In genomic region chr5:100779669-100780375, GRCh38 we compare ENCODE assay signal across 8 cellular contexts.
DNase-seq lines count a peak whose midpoint lies in the region; ATAC-seq and TF ChIP-seq lines count a peak whose summit lies in the region.

No MANE protein-coding gene starts in this region.

- H3K4me3 ChIP-seq in DND-41 (ENCODE audit: low read depth in 1 of 2, low read length in 2 of 2) (peak overlapping the region in 1 of 2 experiments; percentile 37; a peak in 2 of 4 replicates), Karpas-422 (ENCODE audit: low read length) (peak overlapping the region; percentile 57)

- H3K9me3 Mint-ChIP-seq in glutamatergic neuron (ENCODE audit: unreplicated experiment) = peaks cover 7% of the 10 kb centered on the region

- no peaks in the 10 kb centered on the region for H3K9me2 ChIP-seq in Karpas-422 (replicated peaks; ENCODE audit: insufficient read depth, low read length)

- H3K79me2 ChIP-seq in DND-41 (ENCODE audit: insufficient read depth, low read length) (no peaks in the 10 kb centered on the region), Karpas-422 (ENCODE audit: low read length) (no peaks in the 10 kb centered on the region)

- H3K27me3 Mint-ChIP-seq in glutamatergic neuron (ENCODE audit: unreplicated experiment) = peaks cover 1% of the 10 kb centered on the region

- H3K27ac ChIP-seq in DND-41 (ENCODE audit: low read length) (peak overlapping the region; percentile 89), Karpas-422 (ENCODE audit: low read length) (peak overlapping the region; percentile 96), RWPE1 (no peak overlapping the region)

- no peak overlapping the region for H3K4me3 Mint-ChIP-seq in glutamatergic neuron (ENCODE audit: unreplicated experiment)

- POLR2A ChIA-PET in RWPE1 (lab: Yijun Ruan, JAX; ENCODE audit: low non-redundant PET) = no interaction called here

- H3K9ac ChIP-seq in DND-41 (ENCODE audit: low read depth, low read length) = peak overlapping the region; percentile 43
- peak overlapping the region; percentile 71 for H3K9ac ChIP-seq in Karpas-422 (ENCODE audit: low read length)

- peaks cover 5% of the 10 kb centered on the region for H3K36me3 Mint-ChIP-seq in glutamatergic neuron (ENCODE audit: unreplicated experiment)

- no peak for DNase-seq in DND-41
- DNase-seq in Karpas-422 = peak; percentile 69
- no peak for DNase-seq in glutamatergic neuron
- no peak for DNase-seq in RWPE1 (ENCODE audit: low spot score)
- no peak for DNase-seq in DMS79 treated with DMSO at 0.1 percent for 48 hours (lab: John Stamatoyannopoulos, UW)
- no peak for DNase-seq in activated effector memory CD4-positive, alpha-beta T cell treated with Interleukin-2 at 50 U/mL for 16 hours
- no peak for DNase-seq in OCI-M1 (lab: John Stamatoyannopoulos, UW)

- H3K9me3 ChIP-seq in DND-41 (ENCODE audit: insufficient read depth, low read length, severe bottlenecking) (no peaks in the 10 kb centered on the region), Karpas-422 (ENCODE audit: low read length) (no peaks in the 10 kb centered on the region)

- CTCF ChIA-PET in RWPE1 (lab: Yijun Ruan, JAX) = interaction anchor here (0.6 kb wide), 1 partner anchor 21 kb away, joined by 3 read pairs; no protein-coding TSS in a partner anchor

- TF ChIP-seq CTCF in DND-41 (IDR thresholded peaks at IDR 0.05; ENCODE audit: borderline replicate concordance, extremely low read depth, low read length, poor library complexity, severe bottlenecking) (no peak), glutamatergic neuron (IDR thresholded peaks at IDR 0.05; ENCODE audit: partially characterized antibody, unreplicated experiment) (no peak), RWPE1 (conservative IDR thresholded peaks at IDR 0.05; ENCODE audit: low read depth) (no peak)

- no peaks in the 10 kb centered on the region for H3K27me3 ChIP-seq in DND-41 (ENCODE audit: insufficient read depth, low read length, poor library complexity)
- no peaks in the 10 kb centered on the region for H3K27me3 ChIP-seq in Karpas-422 (ENCODE audit: low read length)

- peaks cover 16% of the 10 kb centered on the region for H3K4me1 Mint-ChIP-seq in glutamatergic neuron (ENCODE audit: low read depth, unreplicated experiment)

- H3K27ac Mint-ChIP-seq in glutamatergic neuron (ENCODE audit: unreplicated experiment) = peak overlapping the region; percentile 24

- H3K4me1 ChIP-seq in DND-41 (ENCODE audit: insufficient read depth, low read length) = peaks cover 44% of the 10 kb centered on the region
- H3K4me1 ChIP-seq in Karpas-422 (ENCODE audit: low read length) = peaks cover 87% of the 10 kb centered on the region

- H3K4me2 ChIP-seq in DND-41 (ENCODE audit: insufficient read depth, low read length) (peak overlapping the region; percentile 58), Karpas-422 (ENCODE audit: low read depth, low read length, poor library complexity, severe bottlenecking) (peak overlapping the region; percentile 78)

- no peaks in the 10 kb centered on the region for H3K36me3 ChIP-seq in DND-41 (ENCODE audit: insufficient read depth, low read length)
- no peaks in the 10 kb centered on the region for H3K36me3 ChIP-seq in Karpas-422 (ENCODE audit: insufficient read depth, low read length)

- H2AFZ ChIP-seq in DND-41 (ENCODE audit: low read depth, low read length) = peak overlapping the region; percentile 92
- H2AFZ ChIP-seq in Karpas-422 (ENCODE audit: low read length) = no peak overlapping the region

- H4K20me1 ChIP-seq in DND-41 (ENCODE audit: insufficient read depth, low read length) (no peaks in the 10 kb centered on the region), Karpas-422 (ENCODE audit: insufficient read depth, low read depth, low read length) (no peaks in the 10 kb centered on the region)

- ATAC-seq in DND-41 (ENCODE audit: insufficient read depth, low read depth) (peak; percentile 47), GM21528 (IDR thresholded peaks at IDR 0.05; ENCODE audit: low FRiP score, unreplicated experiment) (peak; percentile 56)
